ENCODE assay signal across 9 cellular contexts in genomic region chr16:69890114-69890890, GRCh38.
DNase-seq lines count a peak whose midpoint lies in the region; ATAC-seq and TF ChIP-seq lines count a peak whose summit lies in the region.
"Had no signal": no experiment of that assay in that cellular context is flagged by ENCODE, and none has a peak within 500 bp of the region (broad histone marks: within the 10 kb centered on the region; RNA-seq: fewer than 3 reads in every experiment).

No MANE protein-coding gene starts in this region.

- peak overlapping the region; percentile 62 for H3K27ac Mint-ChIP-seq in activated naive CD8-positive, alpha-beta T cell treated with anti-CD3 and anti-CD28 coated beads, Interleukin-2, amount 50 U/mL, for 24 hours
- no peak overlapping the region for H3K27ac Mint-ChIP-seq in activated naive CD8-positive, alpha-beta T cell treated with anti-CD3 and anti-CD28 coated beads for 36 hours

- no peak for TF ChIP-seq POLR2A in right lobe of liver (IDR thresholded peaks at IDR 0.05)
- TF ChIP-seq POLR2A in testis (IDR thresholded peaks at IDR 0.05), result no peak

- no peaks in the 10 kb centered on the region for H3K9me3 Mint-ChIP-seq in activated naive CD8-positive, alpha-beta T cell treated with anti-CD3 and anti-CD28 coated beads, Interleukin-2, amount 50 U/mL, for 24 hours
- no peaks in the 10 kb centered on the region for H3K9me3 Mint-ChIP-seq in activated naive CD8-positive, alpha-beta T cell treated with anti-CD3 and anti-CD28 coated beads for 36 hours

- WGBS in ectodermal cell, 2 experiments, result 80 to 82% methylated on average over 17 of the region's 17 CpGs
- 39% methylated on average over 15 of the region's 17 CpGs for WGBS in right lobe of liver (ENCODE audit: insufficient coverage, low coverage, low lambda C conversion rate, missing lambda C conversion rate)
- 56 to 60% methylated on average over 17 of the region's 17 CpGs for whole genome bisulfite sequencing in testis, 2 donors

- no peaks in the 10 kb centered on the region for H3K4me1 ChIP-seq in ectodermal cell (ENCODE audit: control insufficient read depth, insufficient read depth, low read length)
- peaks cover 0 to 16% (median 0%) of the 10 kb centered on the region in 4 donors for H3K4me1 ChIP-seq in right lobe of liver
- H3K4me1 ChIP-seq in testis, result peaks cover 10% of the 10 kb centered on the region

- no peak for ATAC-seq in activated naive CD8-positive, alpha-beta T cell treated with anti-CD3 and anti-CD28 coated beads, Interleukin-2, amount 50 U/mL, for 24 hours
- ATAC-seq in right lobe of liver (peak; percentile 74 to 83 (median 78)), GM18502 (IDR thresholded peaks at IDR 0.05; ENCODE audit: poor library complexity, unreplicated experiment) (no peak)
- ATAC-seq: Panc1 had no signal

- no peaks in the 10 kb centered on the region for H3K27me3 Mint-ChIP-seq in activated naive CD8-positive, alpha-beta T cell treated with anti-CD3 and anti-CD28 coated beads, Interleukin-2, amount 50 U/mL, for 24 hours
- no peaks in the 10 kb centered on the region for H3K27me3 Mint-ChIP-seq in activated naive CD8-positive, alpha-beta T cell treated with anti-CD3 and anti-CD28 coated beads for 36 hours

- H3K36me3 ChIP-seq in ectodermal cell (ENCODE audit: control insufficient read depth, insufficient read depth, low read length) (no peaks in the 10 kb centered on the region), right lobe of liver (no peaks in the 10 kb centered on the region), testis (ENCODE audit: low read depth, missing control alignments) (no peaks in the 10 kb centered on the region)

- DNase-seq in activated naive CD8-positive, alpha-beta T cell treated with anti-CD3 and anti-CD28 coated beads, Interleukin-2, amount 50 U/mL, for 24 hours, result no peak
- DNase-seq in activated naive CD8-positive, alpha-beta T cell treated with anti-CD3 and anti-CD28 coated beads for 36 hours, result no peak
- DNase-seq in right lobe of liver (no peak), testis (peak; percentile 52), NCI-H524 (lab: John Stamatoyannopoulos, UW) (no peak), NCI-H446 (lab: John Stamatoyannopoulos, UW) (no peak)

- H3K27me3 ChIP-seq in ectodermal cell (ENCODE audit: control insufficient read depth, insufficient read depth, low read length, poor library complexity, severe bottlenecking) (no peaks in the 10 kb centered on the region), right lobe of liver (no peaks in the 10 kb centered on the region), testis (no peaks in the 10 kb centered on the region)

- H3K9me3 ChIP-seq in ectodermal cell (ENCODE audit: control insufficient read depth, low read length), result no peaks in the 10 kb centered on the region
- H3K9me3 ChIP-seq in right lobe of liver, result no peaks in the 10 kb centered on the region
- no peaks in the 10 kb centered on the region for H3K9me3 ChIP-seq in testis

- TF ChIP-seq CTCF in right lobe of liver (IDR thresholded peaks at IDR 0.05), result no peak
- no peak for TF ChIP-seq CTCF in testis (IDR thresholded peaks at IDR 0.05)

- H3K4me3 ChIP-seq in ectodermal cell (ENCODE audit: insufficient read depth, low read depth, low read length) (no peak overlapping the region), right lobe of liver (no peak overlapping the region), testis (no peak overlapping the region)

- peaks cover 15% of the 10 kb centered on the region for H3K36me3 Mint-ChIP-seq in activated naive CD8-positive, alpha-beta T cell treated with anti-CD3 and anti-CD28 coated beads, Interleukin-2, amount 50 U/mL, for 24 hours (ENCODE audit: low read depth)
- peaks cover 10% of the 10 kb centered on the region for H3K36me3 Mint-ChIP-seq in activated naive CD8-positive, alpha-beta T cell treated with anti-CD3 and anti-CD28 coated beads for 36 hours

- peak overlapping the region; percentile 83 for H3K27ac ChIP-seq in ectodermal cell (ENCODE audit: insufficient read depth, low read depth, low read length, poor library complexity, severe bottlenecking)
- peak overlapping the region; percentile 57 to 82 (median 68) for H3K27ac ChIP-seq in right lobe of liver
- peak overlapping the region; percentile 14 to 68 for H3K27ac ChIP-seq in testis

- no peak overlapping the region for H3K4me3 Mint-ChIP-seq in activated naive CD8-positive, alpha-beta T cell treated with anti-CD3 and anti-CD28 coated beads, Interleukin-2, amount 50 U/mL, for 24 hours
- no peak overlapping the region for H3K4me3 Mint-ChIP-seq in activated naive CD8-positive, alpha-beta T cell treated with anti-CD3 and anti-CD28 coated beads for 36 hours

- intact Hi-C loops in right lobe of liver (cut with DNase I), result no loop called here
- intact Hi-C loops in testis (cut with DNase I; ENCODE audit: low total_unique reads), result no loop called here

- peaks cover 16% of the 10 kb centered on the region for H3K4me1 Mint-ChIP-seq in activated naive CD8-positive, alpha-beta T cell treated with anti-CD3 and anti-CD28 coated beads, Interleukin-2, amount 50 U/mL, for 24 hours
- peaks cover 6% of the 10 kb centered on the region for H3K4me1 Mint-ChIP-seq in activated naive CD8-positive, alpha-beta T cell treated with anti-CD3 and anti-CD28 coated beads for 36 hours

Comparison
In these comparisons a context has a peak if more than half of its experiments do, and no peak if none do; other contexts are left out.
1. ATAC-seq: peak in right lobe of liver (4 of 4); none in activated naive CD8-positive, alpha-beta T cell treated with anti-CD3 and anti-CD28 coated beads, Interleukin-2, amount 50 U/mL, for 24 hours (single experiment) and GM18502 (single experiment).
2. Peak in every context shown above with its lines, with median percentiles within 50 percentile points of each other: H3K27ac ChIP-seq.